ENCODE assay signal across 23 cellular contexts in the genomic region with DNA sequence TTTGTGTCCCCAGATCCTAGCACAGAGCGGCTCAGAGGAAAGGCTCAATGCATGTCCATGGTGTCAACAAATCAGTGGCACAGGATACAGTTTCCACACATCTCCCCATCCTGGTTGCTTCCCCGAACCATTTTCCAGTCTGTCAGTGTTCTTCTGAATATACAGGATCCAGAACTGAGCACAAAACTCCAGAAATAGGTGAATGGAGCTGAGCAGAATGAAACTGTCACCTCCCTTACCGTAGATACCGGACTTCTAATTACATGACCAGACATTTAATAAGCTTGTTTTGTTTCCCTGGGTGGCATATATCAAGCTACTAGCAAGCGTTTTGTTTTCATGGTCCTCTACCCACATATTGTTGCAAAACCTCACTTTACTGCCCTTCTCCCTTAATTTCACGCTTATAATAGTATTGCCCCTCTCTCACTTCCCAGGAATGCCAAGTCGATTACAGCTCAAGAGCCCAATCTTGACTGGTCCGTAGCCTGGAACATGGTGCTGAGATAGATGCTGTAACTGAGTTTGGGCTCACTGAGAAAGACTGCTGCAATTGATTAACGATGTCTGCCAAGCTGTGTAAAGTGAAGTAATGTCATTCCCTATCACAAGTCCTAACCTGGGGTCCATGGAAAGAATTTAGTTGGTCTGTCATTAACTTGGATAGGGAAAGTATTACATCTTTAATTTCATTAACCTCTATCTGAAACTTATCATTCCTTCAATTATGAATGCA. TPM values are rescaled to one million over a fixed set of nuclear protein-coding genes. Genes with fewer than 3 reads are reported as not detected.
DNase-seq lines count a peak whose midpoint lies in the region; ATAC-seq and TF ChIP-seq lines count a peak whose summit lies in the region.
"Had no signal": no experiment of that assay in that cellular context is flagged by ENCODE, and none has a peak within 500 bp of the region (broad histone marks: within the 10 kb centered on the region; RNA-seq: fewer than 3 reads in every experiment).

No MANE protein-coding gene starts in this region.

- H3K4me2 ChIP-seq in BLaER1 (peak overlapping the region; percentile 13; the same call in 1 of the 2 replicates), GM23338 (no peak overlapping the region), neural progenitor cell (peak overlapping the region; percentile 70)
- H3K4me2 ChIP-seq: A549 had no signal

- peaks cover 22% of the 10 kb centered on the region for H3K4me1 ChIP-seq in BLaER1
- peaks cover 6% of the 10 kb centered on the region; the same call in 1 of the 2 replicates for H3K4me1 ChIP-seq in GM23338 (ENCODE audit: insufficient read depth)
- peaks cover 17% of the 10 kb centered on the region for H3K4me1 ChIP-seq in neural progenitor cell
- H3K4me1 ChIP-seq: A549, BE2C, Caco-2 had no signal

- H3K9ac ChIP-seq in BLaER1, result no peak overlapping the region
- no peak overlapping the region for H3K9ac ChIP-seq in neural progenitor cell

- H3K4me1 Mint-ChIP-seq in GM23338, result peaks cover 21% of the 10 kb centered on the region
- H3K4me1 Mint-ChIP-seq in brain, result peaks cover 56% of the 10 kb centered on the region
- peaks cover 25% of the 10 kb centered on the region for H3K4me1 Mint-ChIP-seq in neural progenitor cell
- H3K4me1 Mint-ChIP-seq: CD4-positive, CD25-positive, alpha-beta regulatory T cell had no signal

- no peaks in the 10 kb centered on the region for H3K36me3 ChIP-seq in BLaER1
- no peaks in the 10 kb centered on the region for H3K36me3 ChIP-seq in GM23338 (ENCODE audit: insufficient read depth)
- no peaks in the 10 kb centered on the region for H3K36me3 ChIP-seq in neural progenitor cell
- H3K36me3 ChIP-seq: BE2C had no signal

- H3K27me3 ChIP-seq in BLaER1 (no peaks in the 10 kb centered on the region), GM23338 (ENCODE audit: insufficient read depth) (no peaks in the 10 kb centered on the region), neural progenitor cell (peaks cover 17% of the 10 kb centered on the region)
- H3K27me3 ChIP-seq: BE2C had no signal

- no peaks in the 10 kb centered on the region for H3K9me2 ChIP-seq in GM23338 (ENCODE audit: insufficient read depth)

- no peak for TF ChIP-seq CTCF in GM23338 (conservative IDR thresholded peaks at IDR 0.05; ENCODE audit: low read depth in 2 of 2)
- TF ChIP-seq CTCF in brain (conservative IDR thresholded peaks at IDR 0.05), result no peak
- no peak for TF ChIP-seq CTCF in neural progenitor cell (IDR thresholded peaks at IDR 0.05)
- no peak for TF ChIP-seq CTCF in GM13976 (IDR thresholded peaks at IDR 0.05; ENCODE audit: borderline replicate concordance, control extremely low read depth, extremely low read depth, insufficient read depth, missing control alignments)

- H2AFZ ChIP-seq in GM23338 (no peak overlapping the region), neural progenitor cell (replicated peaks) (no peak overlapping the region)

- H3K27me3 Mint-ChIP-seq in GM23338 (ENCODE audit: insufficient read depth, low read depth, poor library complexity) (peaks cover 9% of the 10 kb centered on the region), brain (peaks cover 7% of the 10 kb centered on the region), neural progenitor cell (ENCODE audit: insufficient read depth, low read depth) (peaks cover 41% of the 10 kb centered on the region)

- H3K36me3 Mint-ChIP-seq in GM23338 (ENCODE audit: low read depth) (no peaks in the 10 kb centered on the region), brain (no peaks in the 10 kb centered on the region), neural progenitor cell (no peaks in the 10 kb centered on the region)
- H3K36me3 Mint-ChIP-seq: CD4-positive, CD25-positive, alpha-beta regulatory T cell; CD8-positive, alpha-beta T cell had no signal

- intact Hi-C loops in left ventricle myocardium superior (cut with micrococcal nuclease), result no loop called here

- in situ Hi-C loops in GM13976 (cut with MboI; ENCODE audit: low sequenced_read_pairs, unreplicated experiment), result no loop called here

- ATAC-seq in GM23338 (peak; percentile 14; the same call in 2 of the 3 replicates), left ventricle myocardium superior (no peak)
- ATAC-seq: CD8-positive, alpha-beta T cell; GM12878 had no signal

- H3K9me3 Mint-ChIP-seq in GM23338, result no peaks in the 10 kb centered on the region
- peaks cover 0 to 3% (median 0%) of the 10 kb centered on the region in 5 experiments for H3K9me3 Mint-ChIP-seq in brain
- no peaks in the 10 kb centered on the region for H3K9me3 Mint-ChIP-seq in neural progenitor cell
- H3K9me3 Mint-ChIP-seq: CD8-positive, alpha-beta T cell had no signal

- DNase-seq in GM23338 (ENCODE audit: low spot score), result no peak
- DNase-seq in neural progenitor cell (ENCODE audit: low spot score), result no peak
- DNase-seq in GM13976 (ENCODE audit: low spot score), result no peak
- DNase-seq in DMS153 treated with DMSO at 0.1 percent for 48 hours (lab: John Stamatoyannopoulos, UW; ENCODE audit: unreplicated experiment), result no peak
- DNase-seq in left ventricle myocardium superior, result no peak
- DNase-seq: 8988T; ACHN; AML-193; BE2C; Caco-2; CD4-positive, CD25-positive, alpha-beta regulatory T cell; CD8-positive, alpha-beta T cell; DMS153; DMS79; EL; GDM1; H7; HCEC 1CT had no signal

- H3K27ac ChIP-seq in BLaER1, result no peak overlapping the region
- no peak overlapping the region for H3K27ac ChIP-seq in GM23338 (ENCODE audit: low read depth)
- no peak overlapping the region for H3K27ac ChIP-seq in neural progenitor cell
- H3K27ac ChIP-seq: A549, C4-2B had no signal

- H3K79me2 ChIP-seq in GM23338 (replicated peaks; ENCODE audit: insufficient read depth) (no peaks in the 10 kb centered on the region), neural progenitor cell (ENCODE audit: low read depth) (no peaks in the 10 kb centered on the region)

- H3K9me3 ChIP-seq in BLaER1, result no peaks in the 10 kb centered on the region
- H3K9me3 ChIP-seq in neural progenitor cell (ENCODE audit: low read depth), result no peaks in the 10 kb centered on the region
- H3K9me3 ChIP-seq: A549, BE2C had no signal

- H3K4me3 Mint-ChIP-seq in GM23338 (no peak overlapping the region), brain (peak overlapping the region in 3 of 5 experiments; percentile 22 to 73 (median 65)), neural progenitor cell (no peak overlapping the region)
- H3K4me3 Mint-ChIP-seq: CD4-positive, CD25-positive, alpha-beta regulatory T cell; CD8-positive, alpha-beta T cell had no signal

- H3K27ac Mint-ChIP-seq in GM23338 (no peak overlapping the region), brain (peak overlapping the region; percentile 51 to 98 (median 89)), neural progenitor cell (no peak overlapping the region)
- H3K27ac Mint-ChIP-seq: CD4-positive, CD25-positive, alpha-beta regulatory T cell; CD8-positive, alpha-beta T cell had no signal

- 0 out of 2 replicates have a peak, but pooled peaks cover 4% of the 10 kb centered on the region for H3F3A ChIP-seq in GM23338 (replicated peaks; ENCODE audit: low read depth)
- peaks cover 16% of the 10 kb centered on the region for H3F3A ChIP-seq in neural progenitor cell (ENCODE audit: low read depth)

- no peaks in the 10 kb centered on the region for H4K20me1 ChIP-seq in BLaER1
- H4K20me1 ChIP-seq in GM23338 (replicated peaks; ENCODE audit: insufficient read depth), result no peaks in the 10 kb centered on the region
- H4K20me1 ChIP-seq in neural progenitor cell (ENCODE audit: low read depth), result peaks cover 11% of the 10 kb centered on the region

- no peak overlapping the region for H3K4me3 ChIP-seq in BLaER1
- no peak overlapping the region for H3K4me3 ChIP-seq in GM23338
- no peak overlapping the region for H3K4me3 ChIP-seq in neural progenitor cell
- H3K4me3 ChIP-seq: A549, GM12878 had no signal

TF ChIP-seq in GM23338, 12 proteins besides CTCF, POLR2A, EP300 and RAD21 (continues in another document):
- TF ChIP-seq POLR2AphosphoS5 (IDR thresholded peaks at IDR 0.05; ENCODE audit: low read depth) (no peak), ZNF114 (CRISPR knock-in tag; IDR thresholded peaks at IDR 0.05) (no peak), STAT1 (IDR thresholded peaks at IDR 0.05; ENCODE audit: unreplicated experiment) (no peak)

RNA-seq across cellular contexts. Expression of a gene that starts 12.0 kb away (rescaled TPM):
- total RNA-seq in GM23338 (2014; rRNA removed; shearing (Covaris generic)), result 0.31 and 0.35 TPM in 2 replicates
- 0.28 TPM in 1 of 2 replicates, not detected in the other for polyA plus RNA-seq in GM23338 (2016; fragmentation: Nextera tagmentation; extraction: Ambion mirVana)
- polyA plus RNA-seq in brain (ENCODE audit: insufficient read depth, low read depth, low replicate concordance), result 0.98 TPM
- not detected in 2 replicates for total RNA-seq in neural progenitor cell (ENCODE audit: low replicate concordance)
- not detected for total RNA-seq in left ventricle myocardium superior
- total RNA-seq: Caco-2; CD4-positive, CD25-positive, alpha-beta regulatory T cell; CD8-positive, alpha-beta T cell; GM12878 had no signal
- polyA plus RNA-seq: A549; CD4-positive, CD25-positive, alpha-beta regulatory T cell; GM12878 had no signal

RNA-seq across cellular contexts. Expression of a gene that starts 34.6 kb away (rescaled TPM):
- 18.6 and 26.6 TPM in 2 replicates for total RNA-seq in GM23338 (2014; rRNA removed; shearing (Covaris generic))
- polyA plus RNA-seq in GM23338 (2016; fragmentation: Nextera tagmentation; extraction: Ambion mirVana) (8.0 and 8.4 TPM in 2 replicates), brain (ENCODE audit: insufficient read depth, low read depth, low replicate concordance) (7.4 TPM)
- total RNA-seq in neural progenitor cell (ENCODE audit: low replicate concordance) (6.8 and 12.8 TPM in 2 replicates), left ventricle myocardium superior (34.6 TPM)

Comparison
In these comparisons a context has a peak if more than half of its experiments do, and no peak if none do; other contexts are left out.
1. H3K27ac Mint-ChIP-seq: peak in brain (5 of 5); none in GM23338 (single experiment) and neural progenitor cell (single experiment).
2. H3K4me3 Mint-ChIP-seq: peak in brain (3 of 5); none in GM23338 (single experiment) and neural progenitor cell (single experiment).